In genomic region chr1:199856381-199856780, GRCh38 we compare ENCODE assay signal across 18 cellular contexts.
"Had no signal": no experiment of that assay in that cellular context is flagged by ENCODE, and none has a peak within 500 bp of the region (broad histone marks: within the 10 kb centered on the region; RNA-seq: fewer than 3 reads in every experiment).

No MANE protein-coding gene starts in this region.

- H3K4me1 Mint-ChIP-seq: stimulated activated effector memory CD8-positive, alpha-beta T cell treated with anti-CD3 and anti-CD28 coated beads, Interleukin-12 subunit alpha, Interleukin-12 subunit beta, amount 100 ng/mL, for 72 hours had no signal

- H3K27me3 ChIP-seq: ascending aorta, cardiac muscle cell, tibial nerve had no signal

- H3K9me3 Mint-ChIP-seq: activated CD8-positive, alpha-beta T cell treated with anti-CD3 and anti-CD28 coated beads for 36 hours; natural killer cell; stimulated activated effector memory CD8-positive, alpha-beta T cell treated with anti-CD3 and anti-CD28 coated beads, Interleukin-12 subunit alpha, Interleukin-12 subunit beta, amount 100 ng/mL, for 72 hours had no signal

- H3K4me3 Mint-ChIP-seq: activated CD4-positive, alpha-beta T cell treated with anti-CD3 and anti-CD28 coated beads for 36 hours; activated CD8-positive, alpha-beta T cell treated with anti-CD3 and anti-CD28 coated beads for 36 hours; natural killer cell; stimulated activated effector memory CD8-positive, alpha-beta T cell treated with anti-CD3 and anti-CD28 coated beads, Interleukin-12 subunit alpha, Interleukin-12 subunit beta, amount 100 ng/mL, for 72 hours had no signal

- FAIRE-seq: small intestine had no signal

- H3K36me3 ChIP-seq: ascending aorta, cardiac muscle cell, tibial nerve had no signal

- H3K27me3 Mint-ChIP-seq: progenitor cell of endocrine pancreas had no signal

- DNase-seq: activated CD4-positive, alpha-beta T cell treated with anti-CD3 and anti-CD28 coated beads for 36 hours; activated CD8-positive, alpha-beta memory T cell treated with anti-CD3 and anti-CD28 coated beads, Interleukin-2, amount 50 U/mL, for 4 hours; activated CD8-positive, alpha-beta T cell treated with anti-CD3 and anti-CD28 coated beads for 36 hours; effector CD4-positive, alpha-beta T cell; hypothalamus; left cardiac atrium; natural killer cell; occipital lobe; right cardiac atrium; small intestine; T-helper 9 cell had no signal

- H3K27ac Mint-ChIP-seq: activated CD4-positive, alpha-beta T cell treated with anti-CD3 and anti-CD28 coated beads for 36 hours; activated CD8-positive, alpha-beta T cell treated with anti-CD3 and anti-CD28 coated beads for 36 hours; natural killer cell; progenitor cell of endocrine pancreas; stimulated activated effector memory CD8-positive, alpha-beta T cell treated with anti-CD3 and anti-CD28 coated beads, Interleukin-12 subunit alpha, Interleukin-12 subunit beta, amount 100 ng/mL, for 72 hours had no signal

- H3K4me3 ChIP-seq: ascending aorta, cardiac muscle cell, lung, tibial nerve had no signal

- ATAC-seq: activated CD4-positive, alpha-beta T cell treated with anti-CD3 and anti-CD28 coated beads for 36 hours; activated CD8-positive, alpha-beta T cell treated with anti-CD3 and anti-CD28 coated beads for 36 hours; right cardiac atrium; stimulated activated effector memory CD8-positive, alpha-beta T cell treated with anti-CD3 and anti-CD28 coated beads, Interleukin-12 subunit alpha, Interleukin-12 subunit beta, amount 100 ng/mL, for 72 hours had no signal

- H3K9me3 ChIP-seq: ascending aorta, tibial nerve had no signal

- H3K27ac ChIP-seq: ascending aorta, cardiac muscle cell, tibial nerve, VCaP had no signal

- H3K4me1 ChIP-seq: ascending aorta, tibial nerve had no signal

- H3K36me3 Mint-ChIP-seq: natural killer cell; stimulated activated effector memory CD8-positive, alpha-beta T cell treated with anti-CD3 and anti-CD28 coated beads, Interleukin-12 subunit alpha, Interleukin-12 subunit beta, amount 100 ng/mL, for 72 hours had no signal
